In the genomic region with DNA sequence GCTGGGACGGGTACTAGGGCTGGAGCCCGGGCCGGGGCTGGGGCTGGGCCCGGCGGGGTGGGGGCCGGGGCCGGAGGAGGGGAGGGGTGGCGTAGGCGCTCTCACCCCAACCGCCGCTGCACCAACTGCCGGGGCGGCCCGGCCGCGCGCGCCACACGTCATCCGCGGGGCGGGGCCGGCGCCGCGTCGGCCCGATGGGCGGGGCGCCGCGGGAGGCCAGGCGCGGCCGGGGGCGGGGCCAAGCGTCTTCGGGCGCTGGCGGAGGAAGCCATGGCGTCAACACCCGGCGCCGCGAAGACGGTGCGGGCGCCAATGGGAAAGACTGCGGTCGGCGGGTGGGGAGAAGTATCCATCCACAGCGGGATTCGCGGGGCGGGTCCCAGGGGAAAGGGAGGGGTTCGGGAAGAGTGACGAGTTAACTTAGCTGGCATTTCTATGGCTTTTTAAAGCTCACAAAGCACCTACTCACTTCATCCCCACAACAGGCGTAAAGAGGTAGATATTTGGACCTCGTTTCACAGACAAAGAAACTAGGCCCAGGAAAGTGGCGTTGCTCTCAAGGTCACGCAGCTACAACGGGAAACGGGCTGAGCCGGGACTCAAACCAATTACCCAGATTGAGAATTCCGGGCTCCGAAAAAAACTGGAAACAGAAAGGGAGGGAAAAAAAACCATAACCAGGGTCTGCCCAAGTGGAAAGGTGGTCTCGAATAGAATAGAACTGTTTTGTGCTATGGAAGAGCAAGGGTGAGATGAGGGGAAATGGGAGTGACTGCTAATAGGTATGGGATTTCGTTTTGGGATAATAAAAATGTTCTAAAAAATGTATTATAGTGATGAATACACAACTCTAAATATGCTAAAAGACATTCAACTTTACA, we compare ENCODE assay signal across 1 cellular context.
TF ChIP-seq lines count a peak whose summit lies in the region.

A gene with protein sequence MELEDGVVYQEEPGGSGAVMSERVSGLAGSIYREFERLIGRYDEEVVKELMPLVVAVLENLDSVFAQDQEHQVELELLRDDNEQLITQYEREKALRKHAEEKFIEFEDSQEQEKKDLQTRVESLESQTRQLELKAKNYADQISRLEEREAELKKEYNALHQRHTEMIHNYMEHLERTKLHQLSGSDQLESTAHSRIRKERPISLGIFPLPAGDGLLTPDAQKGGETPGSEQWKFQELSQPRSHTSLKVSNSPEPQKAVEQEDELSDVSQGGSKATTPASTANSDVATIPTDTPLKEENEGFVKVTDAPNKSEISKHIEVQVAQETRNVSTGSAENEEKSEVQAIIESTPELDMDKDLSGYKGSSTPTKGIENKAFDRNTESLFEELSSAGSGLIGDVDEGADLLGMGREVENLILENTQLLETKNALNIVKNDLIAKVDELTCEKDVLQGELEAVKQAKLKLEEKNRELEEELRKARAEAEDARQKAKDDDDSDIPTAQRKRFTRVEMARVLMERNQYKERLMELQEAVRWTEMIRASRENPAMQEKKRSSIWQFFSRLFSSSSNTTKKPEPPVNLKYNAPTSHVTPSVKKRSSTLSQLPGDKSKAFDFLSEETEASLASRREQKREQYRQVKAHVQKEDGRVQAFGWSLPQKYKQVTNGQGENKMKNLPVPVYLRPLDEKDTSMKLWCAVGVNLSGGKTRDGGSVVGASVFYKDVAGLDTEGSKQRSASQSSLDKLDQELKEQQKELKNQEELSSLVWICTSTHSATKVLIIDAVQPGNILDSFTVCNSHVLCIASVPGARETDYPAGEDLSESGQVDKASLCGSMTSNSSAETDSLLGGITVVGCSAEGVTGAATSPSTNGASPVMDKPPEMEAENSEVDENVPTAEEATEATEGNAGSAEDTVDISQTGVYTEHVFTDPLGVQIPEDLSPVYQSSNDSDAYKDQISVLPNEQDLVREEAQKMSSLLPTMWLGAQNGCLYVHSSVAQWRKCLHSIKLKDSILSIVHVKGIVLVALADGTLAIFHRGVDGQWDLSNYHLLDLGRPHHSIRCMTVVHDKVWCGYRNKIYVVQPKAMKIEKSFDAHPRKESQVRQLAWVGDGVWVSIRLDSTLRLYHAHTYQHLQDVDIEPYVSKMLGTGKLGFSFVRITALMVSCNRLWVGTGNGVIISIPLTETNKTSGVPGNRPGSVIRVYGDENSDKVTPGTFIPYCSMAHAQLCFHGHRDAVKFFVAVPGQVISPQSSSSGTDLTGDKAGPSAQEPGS (N-terminal part only) (minus strand): TSS at position 130 of the 881 bp plus-strand sequence. CDS start 212 bp downstream, outside the sequence.

TF ChIP-seq in GM12878, 131 proteins besides CTCF, POLR2A, EP300 and RAD21 (continued from another document and continues in another):
- TF ChIP-seq NR2F1 (conservative IDR thresholded peaks at IDR 0.05) (peak; percentile 71), DPF2 (IDR thresholded peaks at IDR 0.05) (no peak), MTA2 (IDR thresholded peaks at IDR 0.05; ENCODE audit: low read depth) (peak; percentile 57; the same call in 1 of the 2 replicates), CBFB (IDR thresholded peaks at IDR 0.05; ENCODE audit: low read depth) (peak; percentile 79; the same call in 1 of the 2 replicates), NFXL1 (IDR thresholded peaks at IDR 0.05; ENCODE audit: borderline replicate concordance) (no peak), BHLHE40 (IDR thresholded peaks at IDR 0.05; ENCODE audit: borderline replicate concordance in 1 of 2, low read depth in 2 of 2, low read length in 1 of 2) (peak; percentile 34 to 52; a peak in 1 of 4 replicates), SREBF2 (IDR thresholded peaks at IDR 0.05; ENCODE audit: low read length) (no peak), SMAD1 (IDR thresholded peaks at IDR 0.05; ENCODE audit: low read depth, partially characterized antibody) (no peak), RBBP5 (conservative IDR thresholded peaks at IDR 0.05) (no peak), TAF1 (IDR thresholded peaks at IDR 0.05; ENCODE audit: borderline replicate concordance, low read depth, low read length) (peak; percentile 65), POLR2AphosphoS5 (IDR thresholded peaks at IDR 0.05; ENCODE audit: low read length) (peak; percentile 9; the same call in 1 of the 2 replicates), FOS (IDR thresholded peaks at IDR 0.05; ENCODE audit: borderline replicate concordance, extremely low read depth, insufficient read length) (no peak), RB1 (IDR thresholded peaks at IDR 0.05; ENCODE audit: borderline replicate concordance) (no peak; the same call in 1 of the 2 replicates), SIN3A (IDR thresholded peaks at IDR 0.05; ENCODE audit: low read depth, low read length) (no peak), ETV6 (conservative IDR thresholded peaks at IDR 0.05 in 1 of 2, IDR thresholded peaks at IDR 0.05 in 1 of 2; ENCODE audit: borderline replicate concordance in 1 of 2, low read depth in 1 of 2) (no peak), POU2F2 (IDR thresholded peaks at IDR 0.05; ENCODE audit: borderline replicate concordance, low read depth, low read length) (peak; percentile 58; the same call in 2 of the 3 replicates), MYB (IDR thresholded peaks at IDR 0.05; ENCODE audit: borderline replicate concordance, low read depth, low read length) (no peak), SUZ12 (IDR thresholded peaks at IDR 0.05; ENCODE audit: unreplicated experiment) (no peak), SMARCA5 (IDR thresholded peaks at IDR 0.05) (no peak), HCFC1 (IDR thresholded peaks at IDR 0.05; ENCODE audit: low read length) (peak; percentile 43; the same call in 1 of the 2 replicates), JUNB (IDR thresholded peaks at IDR 0.05) (no peak), CHD4 (IDR thresholded peaks at IDR 0.05) (no peak)
- TF ChIP-seq, protein P1, sequence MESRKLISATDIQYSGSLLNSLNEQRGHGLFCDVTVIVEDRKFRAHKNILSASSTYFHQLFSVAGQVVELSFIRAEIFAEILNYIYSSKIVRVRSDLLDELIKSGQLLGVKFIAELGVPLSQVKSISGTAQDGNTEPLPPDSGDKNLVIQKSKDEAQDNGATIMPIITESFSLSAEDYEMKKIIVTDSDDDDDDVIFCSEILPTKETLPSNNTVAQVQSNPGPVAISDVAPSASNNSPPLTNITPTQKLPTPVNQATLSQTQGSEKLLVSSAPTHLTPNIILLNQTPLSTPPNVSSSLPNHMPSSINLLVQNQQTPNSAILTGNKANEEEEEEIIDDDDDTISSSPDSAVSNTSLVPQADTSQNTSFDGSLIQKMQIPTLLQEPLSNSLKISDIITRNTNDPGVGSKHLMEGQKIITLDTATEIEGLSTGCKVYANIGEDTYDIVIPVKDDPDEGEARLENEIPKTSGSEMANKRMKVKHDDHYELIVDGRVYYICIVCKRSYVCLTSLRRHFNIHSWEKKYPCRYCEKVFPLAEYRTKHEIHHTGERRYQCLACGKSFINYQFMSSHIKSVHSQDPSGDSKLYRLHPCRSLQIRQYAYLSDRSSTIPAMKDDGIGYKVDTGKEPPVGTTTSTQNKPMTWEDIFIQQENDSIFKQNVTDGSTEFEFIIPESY (IDR thresholded peaks at IDR 0.05): no peak
- TF ChIP-seq, protein P2, sequence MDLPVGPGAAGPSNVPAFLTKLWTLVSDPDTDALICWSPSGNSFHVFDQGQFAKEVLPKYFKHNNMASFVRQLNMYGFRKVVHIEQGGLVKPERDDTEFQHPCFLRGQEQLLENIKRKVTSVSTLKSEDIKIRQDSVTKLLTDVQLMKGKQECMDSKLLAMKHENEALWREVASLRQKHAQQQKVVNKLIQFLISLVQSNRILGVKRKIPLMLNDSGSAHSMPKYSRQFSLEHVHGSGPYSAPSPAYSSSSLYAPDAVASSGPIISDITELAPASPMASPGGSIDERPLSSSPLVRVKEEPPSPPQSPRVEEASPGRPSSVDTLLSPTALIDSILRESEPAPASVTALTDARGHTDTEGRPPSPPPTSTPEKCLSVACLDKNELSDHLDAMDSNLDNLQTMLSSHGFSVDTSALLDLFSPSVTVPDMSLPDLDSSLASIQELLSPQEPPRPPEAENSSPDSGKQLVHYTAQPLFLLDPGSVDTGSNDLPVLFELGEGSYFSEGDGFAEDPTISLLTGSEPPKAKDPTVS (IDR thresholded peaks at IDR 0.05; ENCODE audit: low read depth, low read length): no peak
- TF ChIP-seq, protein P3, sequence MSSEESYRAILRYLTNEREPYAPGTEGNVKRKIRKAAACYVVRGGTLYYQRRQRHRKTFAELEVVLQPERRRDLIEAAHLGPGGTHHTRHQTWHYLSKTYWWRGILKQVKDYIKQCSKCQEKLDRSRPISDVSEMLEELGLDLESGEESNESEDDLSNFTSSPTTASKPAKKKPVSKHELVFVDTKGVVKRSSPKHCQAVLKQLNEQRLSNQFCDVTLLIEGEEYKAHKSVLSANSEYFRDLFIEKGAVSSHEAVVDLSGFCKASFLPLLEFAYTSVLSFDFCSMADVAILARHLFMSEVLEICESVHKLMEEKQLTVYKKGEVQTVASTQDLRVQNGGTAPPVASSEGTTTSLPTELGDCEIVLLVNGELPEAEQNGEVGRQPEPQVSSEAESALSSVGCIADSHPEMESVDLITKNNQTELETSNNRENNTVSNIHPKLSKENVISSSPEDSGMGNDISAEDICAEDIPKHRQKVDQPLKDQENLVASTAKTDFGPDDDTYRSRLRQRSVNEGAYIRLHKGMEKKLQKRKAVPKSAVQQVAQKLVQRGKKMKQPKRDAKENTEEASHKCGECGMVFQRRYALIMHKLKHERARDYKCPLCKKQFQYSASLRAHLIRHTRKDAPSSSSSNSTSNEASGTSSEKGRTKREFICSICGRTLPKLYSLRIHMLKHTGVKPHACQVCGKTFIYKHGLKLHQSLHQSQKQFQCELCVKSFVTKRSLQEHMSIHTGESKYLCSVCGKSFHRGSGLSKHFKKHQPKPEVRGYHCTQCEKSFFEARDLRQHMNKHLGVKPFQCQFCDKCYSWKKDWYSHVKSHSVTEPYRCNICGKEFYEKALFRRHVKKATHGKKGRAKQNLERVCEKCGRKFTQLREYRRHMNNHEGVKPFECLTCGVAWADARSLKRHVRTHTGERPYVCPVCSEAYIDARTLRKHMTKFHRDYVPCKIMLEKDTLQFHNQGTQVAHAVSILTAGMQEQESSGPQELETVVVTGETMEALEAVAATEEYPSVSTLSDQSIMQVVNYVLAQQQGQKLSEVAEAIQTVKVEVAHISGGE (CRISPR knock-in tag; IDR thresholded peaks at IDR 0.05): no peak
- TF ChIP-seq, protein P4, sequence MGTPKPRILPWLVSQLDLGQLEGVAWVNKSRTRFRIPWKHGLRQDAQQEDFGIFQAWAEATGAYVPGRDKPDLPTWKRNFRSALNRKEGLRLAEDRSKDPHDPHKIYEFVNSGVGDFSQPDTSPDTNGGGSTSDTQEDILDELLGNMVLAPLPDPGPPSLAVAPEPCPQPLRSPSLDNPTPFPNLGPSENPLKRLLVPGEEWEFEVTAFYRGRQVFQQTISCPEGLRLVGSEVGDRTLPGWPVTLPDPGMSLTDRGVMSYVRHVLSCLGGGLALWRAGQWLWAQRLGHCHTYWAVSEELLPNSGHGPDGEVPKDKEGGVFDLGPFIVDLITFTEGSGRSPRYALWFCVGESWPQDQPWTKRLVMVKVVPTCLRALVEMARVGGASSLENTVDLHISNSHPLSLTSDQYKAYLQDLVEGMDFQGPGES (IDR thresholded peaks at IDR 0.05): 0 out of 2 replicates have a peak, but pooled peaks have one; percentile 40
- TF ChIP-seq, protein P5, sequence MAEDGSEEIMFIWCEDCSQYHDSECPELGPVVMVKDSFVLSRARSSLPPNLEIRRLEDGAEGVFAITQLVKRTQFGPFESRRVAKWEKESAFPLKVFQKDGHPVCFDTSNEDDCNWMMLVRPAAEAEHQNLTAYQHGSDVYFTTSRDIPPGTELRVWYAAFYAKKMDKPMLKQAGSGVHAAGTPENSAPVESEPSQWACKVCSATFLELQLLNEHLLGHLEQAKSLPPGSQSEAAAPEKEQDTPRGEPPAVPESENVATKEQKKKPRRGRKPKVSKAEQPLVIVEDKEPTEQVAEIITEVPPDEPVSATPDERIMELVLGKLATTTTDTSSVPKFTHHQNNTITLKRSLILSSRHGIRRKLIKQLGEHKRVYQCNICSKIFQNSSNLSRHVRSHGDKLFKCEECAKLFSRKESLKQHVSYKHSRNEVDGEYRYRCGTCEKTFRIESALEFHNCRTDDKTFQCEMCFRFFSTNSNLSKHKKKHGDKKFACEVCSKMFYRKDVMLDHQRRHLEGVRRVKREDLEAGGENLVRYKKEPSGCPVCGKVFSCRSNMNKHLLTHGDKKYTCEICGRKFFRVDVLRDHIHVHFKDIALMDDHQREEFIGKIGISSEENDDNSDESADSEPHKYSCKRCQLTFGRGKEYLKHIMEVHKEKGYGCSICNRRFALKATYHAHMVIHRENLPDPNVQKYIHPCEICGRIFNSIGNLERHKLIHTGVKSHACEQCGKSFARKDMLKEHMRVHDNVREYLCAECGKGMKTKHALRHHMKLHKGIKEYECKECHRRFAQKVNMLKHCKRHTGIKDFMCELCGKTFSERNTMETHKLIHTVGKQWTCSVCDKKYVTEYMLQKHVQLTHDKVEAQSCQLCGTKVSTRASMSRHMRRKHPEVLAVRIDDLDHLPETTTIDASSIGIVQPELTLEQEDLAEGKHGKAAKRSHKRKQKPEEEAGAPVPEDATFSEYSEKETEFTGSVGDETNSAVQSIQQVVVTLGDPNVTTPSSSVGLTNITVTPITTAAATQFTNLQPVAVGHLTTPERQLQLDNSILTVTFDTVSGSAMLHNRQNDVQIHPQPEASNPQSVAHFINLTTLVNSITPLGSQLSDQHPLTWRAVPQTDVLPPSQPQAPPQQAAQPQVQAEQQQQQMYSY (CRISPR knock-in tag; IDR thresholded peaks at IDR 0.05): no peak
- TF ChIP-seq, protein P6, sequence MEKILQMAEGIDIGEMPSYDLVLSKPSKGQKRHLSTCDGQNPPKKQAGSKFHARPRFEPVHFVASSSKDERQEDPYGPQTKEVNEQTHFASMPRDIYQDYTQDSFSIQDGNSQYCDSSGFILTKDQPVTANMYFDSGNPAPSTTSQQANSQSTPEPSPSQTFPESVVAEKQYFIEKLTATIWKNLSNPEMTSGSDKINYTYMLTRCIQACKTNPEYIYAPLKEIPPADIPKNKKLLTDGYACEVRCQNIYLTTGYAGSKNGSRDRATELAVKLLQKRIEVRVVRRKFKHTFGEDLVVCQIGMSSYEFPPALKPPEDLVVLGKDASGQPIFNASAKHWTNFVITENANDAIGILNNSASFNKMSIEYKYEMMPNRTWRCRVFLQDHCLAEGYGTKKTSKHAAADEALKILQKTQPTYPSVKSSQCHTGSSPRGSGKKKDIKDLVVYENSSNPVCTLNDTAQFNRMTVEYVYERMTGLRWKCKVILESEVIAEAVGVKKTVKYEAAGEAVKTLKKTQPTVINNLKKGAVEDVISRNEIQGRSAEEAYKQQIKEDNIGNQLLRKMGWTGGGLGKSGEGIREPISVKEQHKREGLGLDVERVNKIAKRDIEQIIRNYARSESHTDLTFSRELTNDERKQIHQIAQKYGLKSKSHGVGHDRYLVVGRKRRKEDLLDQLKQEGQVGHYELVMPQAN (conservative IDR thresholded peaks at IDR 0.05): peak; percentile 14
